In genomic region chr5:33850100-33850594, GRCh38 we compare ENCODE assay signal across 8 cellular contexts. TPM values are rescaled to one million over a fixed set of nuclear protein-coding genes. Genes with fewer than 3 reads are reported as not detected.
A peak's percentile ranks its signal among the peaks of the same experiment; 100 is the strongest.
DNase-seq lines count a peak whose midpoint lies in the region; ATAC-seq and TF ChIP-seq lines count a peak whose summit lies in the region.

No MANE protein-coding gene starts in this region.

- 89 to 94% methylated on average over 8 to 9 of the region's 9 CpGs for WGBS in endodermal cell (ENCODE audit: insufficient coverage in 1 of 2, insufficient read length in 1 of 2), 2 experiments

- H3K4me3 Mint-ChIP-seq in endodermal cell, result no peak overlapping the region
- H3K4me3 Mint-ChIP-seq in stimulated activated naive CD8-positive, alpha-beta T cell treated with anti-CD3 and anti-CD28 coated beads, Interleukin-15, amount 100 ng/mL, for 72 hours, result peak overlapping the region; percentile 14 to 16

- H3K9me3 ChIP-seq in endodermal cell (ENCODE audit: control insufficient read depth, low read length), result peaks cover 5% of the 10 kb centered on the region
- H3K9me3 ChIP-seq in HAP-1, result no peaks in the 10 kb centered on the region; the same call in 1 of the 2 replicates

- peaks cover 9% of the 10 kb centered on the region for H3K36me3 ChIP-seq in endodermal cell (ENCODE audit: control insufficient read depth, insufficient read depth, low read length)
- H3K36me3 ChIP-seq in HAP-1 (replicated peaks), result no peaks in the 10 kb centered on the region

- H3K9me3 Mint-ChIP-seq in endodermal cell, result peaks cover 6% of the 10 kb centered on the region
- H3K9me3 Mint-ChIP-seq in stimulated activated naive CD8-positive, alpha-beta T cell treated with anti-CD3 and anti-CD28 coated beads, Interleukin-15, amount 100 ng/mL, for 72 hours, result no peaks in the 10 kb centered on the region

- no peak overlapping the region for H3K27ac ChIP-seq in endodermal cell (ENCODE audit: low read depth, low read length)

- no peak for TF ChIP-seq CTCF in endodermal cell (conservative IDR thresholded peaks at IDR 0.05)

- H3K4me3 ChIP-seq in endodermal cell (ENCODE audit: low read length) (no peak overlapping the region), HAP-1 (no peak overlapping the region)

- peak overlapping the region; percentile 94 for H3K27ac Mint-ChIP-seq in endodermal cell
- peak overlapping the region in 1 of 2 donors; percentile 60 for H3K27ac Mint-ChIP-seq in stimulated activated naive CD8-positive, alpha-beta T cell treated with anti-CD3 and anti-CD28 coated beads, Interleukin-15, amount 100 ng/mL, for 72 hours

- DNase-seq in activated CD8-positive, alpha-beta memory T cell treated with anti-CD3 and anti-CD28 coated beads for 24 hours, result peak; percentile 62
- no peak for DNase-seq in activated CD8-positive, alpha-beta memory T cell treated with anti-CD3 and anti-CD28 coated beads, Interleukin-2, amount 50 U/mL, for 4 hours
- peak; percentile 87 for DNase-seq in RPMI7951 (ENCODE audit: low read depth)
- DNase-seq in endodermal cell, result peak; percentile 62
- peak; percentile 36 to 74 for DNase-seq in stimulated activated naive CD8-positive, alpha-beta T cell treated with anti-CD3 and anti-CD28 coated beads, Interleukin-15, amount 100 ng/mL, for 72 hours
- DNase-seq in amniotic stem cell (lab: John Stamatoyannopoulos, UW), result no peak
- DNase-seq in HAP-1 (ENCODE audit: low spot score in 2 of 2), result no peak

- H3K4me1 Mint-ChIP-seq in endodermal cell, result peaks cover 49% of the 10 kb centered on the region
- peaks cover 15% of the 10 kb centered on the region for H3K4me1 Mint-ChIP-seq in stimulated activated naive CD8-positive, alpha-beta T cell treated with anti-CD3 and anti-CD28 coated beads, Interleukin-15, amount 100 ng/mL, for 72 hours

- H3K4me1 ChIP-seq in endodermal cell (ENCODE audit: control insufficient read depth, insufficient read depth, low read length) (peaks cover 31% of the 10 kb centered on the region), HAP-1 (no peaks in the 10 kb centered on the region)

- no peaks in the 10 kb centered on the region for H3K27me3 Mint-ChIP-seq in endodermal cell (ENCODE audit: insufficient read depth)
- H3K27me3 Mint-ChIP-seq in stimulated activated naive CD8-positive, alpha-beta T cell treated with anti-CD3 and anti-CD28 coated beads, Interleukin-15, amount 100 ng/mL, for 72 hours, result peaks cover 13% of the 10 kb centered on the region

- in situ Hi-C loops in HAP-1 (cut with MboI; ENCODE audit: low sequenced_read_pairs), result no loop called here

- no peak overlapping the region for H3K9ac ChIP-seq in endodermal cell (ENCODE audit: extremely low read depth, low read length, poor library complexity, severe bottlenecking)

- peaks cover 33% of the 10 kb centered on the region for H3K36me3 Mint-ChIP-seq in endodermal cell (ENCODE audit: low read depth)

- ATAC-seq in HG02938 (IDR thresholded peaks at IDR 0.05; ENCODE audit: unreplicated experiment), result peak; percentile 94
- ATAC-seq in stimulated activated naive CD8-positive, alpha-beta T cell treated with anti-CD3 and anti-CD28 coated beads, Interleukin-15, amount 100 ng/mL, for 72 hours, result peak; percentile 99

- no peaks in the 10 kb centered on the region for H3K27me3 ChIP-seq in endodermal cell (ENCODE audit: control insufficient read depth, insufficient read depth, low read length, poor library complexity, severe bottlenecking)
- no peaks in the 10 kb centered on the region for H3K27me3 ChIP-seq in HAP-1 (ENCODE audit: low read depth)

RNA-seq across cellular contexts. Expression of gene ADAMTS12, which starts 41.6 kb away (rescaled TPM):
- total RNA-seq in RPMI7951 (2014; rRNA removed; shearing (Covaris generic)), result 30.0 and 31.7 TPM in 2 replicates
- total RNA-seq in endodermal cell, result 100 to 1,000 TPM in 1 of 2 donors, 10 to 100 TPM in 1; 80.2 to 123 TPM
- 14.2 TPM for polyA plus RNA-seq in endodermal cell (2013, experiment 1 of 2)
- 14.2 TPM for polyA plus RNA-seq in endodermal cell (2013, experiment 2 of 2)

Comparison
In these comparisons a context has a peak if more than half of its experiments do, and no peak if none do; other contexts are left out.
1. DNase-seq: peak in activated CD8-positive, alpha-beta memory T cell treated with anti-CD3 and anti-CD28 coated beads for 24 hours (single experiment), RPMI7951 (single experiment), endodermal cell (single experiment) and stimulated activated naive CD8-positive, alpha-beta T cell treated with anti-CD3 and anti-CD28 coated beads, Interleukin-15, amount 100 ng/mL, for 72 hours (2 of 2); none in activated CD8-positive, alpha-beta memory T cell treated with anti-CD3 and anti-CD28 coated beads, Interleukin-2, amount 50 U/mL, for 4 hours (single experiment), amniotic stem cell (single experiment) and HAP-1 (0 of 2).